ENCODE assay signal across 1 cellular context in the genomic region with DNA sequence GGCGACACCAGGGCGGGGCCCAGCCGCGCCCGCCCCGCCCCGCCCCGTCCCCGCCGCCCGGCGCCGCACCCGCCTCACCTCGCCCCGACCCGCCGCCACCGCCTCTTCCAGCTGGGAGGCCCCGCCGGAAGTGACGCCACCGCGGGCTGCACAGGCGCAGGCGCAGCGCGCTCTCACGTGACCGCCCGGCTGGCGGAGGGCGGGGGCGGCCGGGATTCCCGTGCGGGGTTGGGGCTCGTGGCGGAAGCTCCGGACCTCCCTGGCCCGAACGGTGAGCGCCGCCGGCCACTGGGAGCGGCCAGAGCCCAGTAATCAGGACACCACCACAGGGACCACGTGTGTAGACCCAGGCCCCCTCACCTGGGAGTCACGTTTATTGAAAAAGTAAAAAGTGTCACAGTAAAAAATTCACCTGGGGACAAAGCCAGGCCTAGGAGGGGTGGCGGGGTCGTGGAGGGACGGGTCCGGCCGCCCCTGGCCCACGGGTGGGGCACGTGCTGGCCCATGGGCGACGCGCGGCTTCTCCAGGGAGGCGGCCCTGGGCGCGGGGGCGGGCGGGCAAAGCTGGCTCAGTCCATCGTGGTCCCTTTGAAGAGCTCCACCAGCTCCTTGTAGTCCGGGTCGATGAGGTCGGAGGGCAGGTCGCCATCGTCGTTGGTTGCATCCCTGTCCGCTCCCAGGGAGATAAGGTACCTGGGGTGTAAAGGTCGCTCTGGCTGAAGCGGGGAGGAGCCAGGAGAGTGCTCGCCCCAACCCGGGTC.
A peak's percentile ranks its signal among the peaks of the same experiment; 100 is the strongest.
TF ChIP-seq lines count a peak whose summit lies in the region.

A gene with protein sequence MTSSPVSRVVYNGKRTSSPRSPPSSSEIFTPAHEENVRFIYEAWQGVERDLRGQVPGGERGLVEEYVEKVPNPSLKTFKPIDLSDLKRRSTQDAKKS (minus strand): TSS at position 132 of the 761 bp plus-strand sequence. CDS start 8,785 bp downstream, outside the sequence.

TF ChIP-seq in K562, 482 proteins besides CTCF, POLR2A, EP300 and RAD21 (continued from another document and continues in another):
- TF ChIP-seq, protein P1, sequence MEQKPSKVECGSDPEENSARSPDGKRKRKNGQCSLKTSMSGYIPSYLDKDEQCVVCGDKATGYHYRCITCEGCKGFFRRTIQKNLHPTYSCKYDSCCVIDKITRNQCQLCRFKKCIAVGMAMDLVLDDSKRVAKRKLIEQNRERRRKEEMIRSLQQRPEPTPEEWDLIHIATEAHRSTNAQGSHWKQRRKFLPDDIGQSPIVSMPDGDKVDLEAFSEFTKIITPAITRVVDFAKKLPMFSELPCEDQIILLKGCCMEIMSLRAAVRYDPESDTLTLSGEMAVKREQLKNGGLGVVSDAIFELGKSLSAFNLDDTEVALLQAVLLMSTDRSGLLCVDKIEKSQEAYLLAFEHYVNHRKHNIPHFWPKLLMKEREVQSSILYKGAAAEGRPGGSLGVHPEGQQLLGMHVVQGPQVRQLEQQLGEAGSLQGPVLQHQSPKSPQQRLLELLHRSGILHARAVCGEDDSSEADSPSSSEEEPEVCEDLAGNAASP (IDR thresholded peaks at IDR 0.05): no peak
- TF ChIP-seq, protein P2, sequence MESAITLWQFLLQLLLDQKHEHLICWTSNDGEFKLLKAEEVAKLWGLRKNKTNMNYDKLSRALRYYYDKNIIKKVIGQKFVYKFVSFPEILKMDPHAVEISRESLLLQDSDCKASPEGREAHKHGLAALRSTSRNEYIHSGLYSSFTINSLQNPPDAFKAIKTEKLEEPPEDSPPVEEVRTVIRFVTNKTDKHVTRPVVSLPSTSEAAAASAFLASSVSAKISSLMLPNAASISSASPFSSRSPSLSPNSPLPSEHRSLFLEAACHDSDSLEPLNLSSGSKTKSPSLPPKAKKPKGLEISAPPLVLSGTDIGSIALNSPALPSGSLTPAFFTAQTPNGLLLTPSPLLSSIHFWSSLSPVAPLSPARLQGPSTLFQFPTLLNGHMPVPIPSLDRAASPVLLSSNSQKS (CRISPR knock-in tag; IDR thresholded peaks at IDR 0.05): no peak
- TF ChIP-seq NELFE (IDR thresholded peaks at IDR 0.05; ENCODE audit: insufficient read depth, insufficient read length) (no peak), SAFB2 (IDR thresholded peaks at IDR 0.05; ENCODE audit: borderline replicate concordance, low read depth, low read length, severe bottlenecking) (no peak), ZNF12 (CRISPR knock-in tag; IDR thresholded peaks at IDR 0.05) (no peak), TCF3 (CRISPR knock-in tag; IDR thresholded peaks at IDR 0.05) (no peak), ZNF77 (CRISPR knock-in tag; IDR thresholded peaks at IDR 0.05) (no peak), ZNF274 (IDR thresholded peaks at IDR 0.05; ENCODE audit: borderline replicate concordance, low read depth, low read length) (no peak), ZNF707 (CRISPR knock-in tag; conservative IDR thresholded peaks at IDR 0.05) (no peak), RBM22 (IDR thresholded peaks at IDR 0.05; ENCODE audit: low read depth, low read length, poor library complexity, severe bottlenecking) (no peak), ZNF354B (CRISPR knock-in tag; IDR thresholded peaks at IDR 0.05) (no peak), ELF2 (CRISPR knock-in tag; IDR thresholded peaks at IDR 0.05) (no peak), FOXJ2 (tag; IDR thresholded peaks at IDR 0.05) (no peak), CEBPB (tag; IDR thresholded peaks at IDR 0.05) (no peak), HDAC6 (IDR thresholded peaks at IDR 0.05; ENCODE audit: low read depth, low read length) (no peak), ARID1B (IDR thresholded peaks at IDR 0.05) (0 out of 2 replicates have a peak, but pooled peaks have one; percentile 9), SIN3B (IDR thresholded peaks at IDR 0.05; ENCODE audit: low read depth) (0 out of 2 replicates have a peak, but pooled peaks have one; percentile 13), POLR2G (IDR thresholded peaks at IDR 0.05; ENCODE audit: low read depth, low read length) (peak; percentile 90), ZFX (CRISPR knock-in tag; IDR thresholded peaks at IDR 0.05) (peak; percentile 75), CBX8 (IDR thresholded peaks at IDR 0.05; ENCODE audit: borderline replicate concordance, extremely low read depth, low read depth, low read length, poor library complexity, severe bottlenecking) (no peak), ZKSCAN1 (IDR thresholded peaks at IDR 0.05; ENCODE audit: low read depth, low read length) (no peak), ZFP1 (CRISPR knock-in tag; IDR thresholded peaks at IDR 0.05) (no peak), SRSF1 (IDR thresholded peaks at IDR 0.05; ENCODE audit: low read depth, low read length) (no peak), TAF7 (tag; IDR thresholded peaks at IDR 0.05) (0 out of 2 replicates have a peak, but pooled peaks have one; percentile 45), EHMT2 (IDR thresholded peaks at IDR 0.05) (no peak), PTRF (tag; IDR thresholded peaks at IDR 0.05) (no peak), HCFC1 (IDR thresholded peaks at IDR 0.05; ENCODE audit: low read depth, low read length) (0 out of 2 replicates have a peak, but pooled peaks have one; percentile 40), JUND (IDR thresholded peaks at IDR 0.05; ENCODE audit: borderline replicate concordance, low read depth, low read length) (peak; percentile 68), JUND (tag; IDR thresholded peaks at IDR 0.05; ENCODE audit: borderline replicate concordance, low read depth, low read length) (no peak; the same call in 2 of the 3 replicates), HOXB6 (CRISPR knock-in tag; IDR thresholded peaks at IDR 0.05; ENCODE audit: borderline replicate concordance) (no peak), ESRRB (CRISPR knock-in tag; IDR thresholded peaks at IDR 0.05; ENCODE audit: borderline replicate concordance) (no peak), SLC30A9 (CRISPR knock-in tag; IDR thresholded peaks at IDR 0.05) (no peak), NFATC3 (IDR thresholded peaks at IDR 0.05) (no peak), NR3C1 (CRISPR knock-in tag; IDR thresholded peaks at IDR 0.05) (no peak), HDAC3 (IDR thresholded peaks at IDR 0.05; ENCODE audit: borderline replicate concordance, partially characterized antibody) (no peak), TAL1 (IDR thresholded peaks at IDR 0.05) (no peak), KLF1 (tag; IDR thresholded peaks at IDR 0.05) (peak; percentile 25; the same call in 1 of the 2 replicates), ZNF253 (CRISPR knock-in tag; conservative IDR thresholded peaks at IDR 0.05) (no peak), TEAD1 (CRISPR knock-in tag; IDR thresholded peaks at IDR 0.05) (peak in 1 of 2 experiments; percentile 83; a peak in 2 of 4 replicates), SMC3 (conservative IDR thresholded peaks at IDR 0.05; ENCODE audit: insufficient read depth, low read depth, low read length) (no peak)
- TF ChIP-seq, protein P3, sequence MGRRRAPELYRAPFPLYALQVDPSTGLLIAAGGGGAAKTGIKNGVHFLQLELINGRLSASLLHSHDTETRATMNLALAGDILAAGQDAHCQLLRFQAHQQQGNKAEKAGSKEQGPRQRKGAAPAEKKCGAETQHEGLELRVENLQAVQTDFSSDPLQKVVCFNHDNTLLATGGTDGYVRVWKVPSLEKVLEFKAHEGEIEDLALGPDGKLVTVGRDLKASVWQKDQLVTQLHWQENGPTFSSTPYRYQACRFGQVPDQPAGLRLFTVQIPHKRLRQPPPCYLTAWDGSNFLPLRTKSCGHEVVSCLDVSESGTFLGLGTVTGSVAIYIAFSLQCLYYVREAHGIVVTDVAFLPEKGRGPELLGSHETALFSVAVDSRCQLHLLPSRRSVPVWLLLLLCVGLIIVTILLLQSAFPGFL (CRISPR knock-in tag; IDR thresholded peaks at IDR 0.05): 0 out of 2 replicates have a peak, but pooled peaks have one; percentile 44
- TF ChIP-seq, protein P4, sequence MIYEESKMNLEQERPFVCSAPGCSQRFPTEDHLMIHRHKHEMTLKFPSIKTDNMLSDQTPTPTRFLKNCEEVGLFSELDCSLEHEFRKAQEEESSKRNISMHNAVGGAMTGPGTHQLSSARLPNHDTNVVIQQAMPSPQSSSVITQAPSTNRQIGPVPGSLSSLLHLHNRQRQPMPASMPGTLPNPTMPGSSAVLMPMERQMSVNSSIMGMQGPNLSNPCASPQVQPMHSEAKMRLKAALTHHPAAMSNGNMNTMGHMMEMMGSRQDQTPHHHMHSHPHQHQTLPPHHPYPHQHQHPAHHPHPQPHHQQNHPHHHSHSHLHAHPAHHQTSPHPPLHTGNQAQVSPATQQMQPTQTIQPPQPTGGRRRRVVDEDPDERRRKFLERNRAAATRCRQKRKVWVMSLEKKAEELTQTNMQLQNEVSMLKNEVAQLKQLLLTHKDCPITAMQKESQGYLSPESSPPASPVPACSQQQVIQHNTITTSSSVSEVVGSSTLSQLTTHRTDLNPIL (CRISPR knock-in tag; IDR thresholded peaks at IDR 0.05): no peak
- TF ChIP-seq, protein P5, sequence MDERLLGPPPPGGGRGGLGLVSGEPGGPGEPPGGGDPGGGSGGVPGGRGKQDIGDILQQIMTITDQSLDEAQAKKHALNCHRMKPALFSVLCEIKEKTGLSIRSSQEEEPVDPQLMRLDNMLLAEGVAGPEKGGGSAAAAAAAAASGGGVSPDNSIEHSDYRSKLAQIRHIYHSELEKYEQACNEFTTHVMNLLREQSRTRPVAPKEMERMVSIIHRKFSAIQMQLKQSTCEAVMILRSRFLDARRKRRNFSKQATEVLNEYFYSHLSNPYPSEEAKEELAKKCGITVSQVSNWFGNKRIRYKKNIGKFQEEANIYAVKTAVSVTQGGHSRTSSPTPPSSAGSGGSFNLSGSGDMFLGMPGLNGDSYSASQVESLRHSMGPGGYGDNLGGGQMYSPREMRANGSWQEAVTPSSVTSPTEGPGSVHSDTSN (CRISPR knock-in tag; IDR thresholded peaks at IDR 0.05; ENCODE audit: low read depth): no peak
- TF ChIP-seq, protein P5 (tag; conservative IDR thresholded peaks at IDR 0.05; ENCODE audit: low read depth): no peak
- TF ChIP-seq, protein P6, sequence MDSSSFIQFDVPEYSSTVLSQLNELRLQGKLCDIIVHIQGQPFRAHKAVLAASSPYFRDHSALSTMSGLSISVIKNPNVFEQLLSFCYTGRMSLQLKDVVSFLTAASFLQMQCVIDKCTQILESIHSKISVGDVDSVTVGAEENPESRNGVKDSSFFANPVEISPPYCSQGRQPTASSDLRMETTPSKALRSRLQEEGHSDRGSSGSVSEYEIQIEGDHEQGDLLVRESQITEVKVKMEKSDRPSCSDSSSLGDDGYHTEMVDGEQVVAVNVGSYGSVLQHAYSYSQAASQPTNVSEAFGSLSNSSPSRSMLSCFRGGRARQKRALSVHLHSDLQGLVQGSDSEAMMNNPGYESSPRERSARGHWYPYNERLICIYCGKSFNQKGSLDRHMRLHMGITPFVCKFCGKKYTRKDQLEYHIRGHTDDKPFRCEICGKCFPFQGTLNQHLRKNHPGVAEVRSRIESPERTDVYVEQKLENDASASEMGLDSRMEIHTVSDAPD (CRISPR knock-in tag; IDR thresholded peaks at IDR 0.05): no peak
- TF ChIP-seq, protein P7, sequence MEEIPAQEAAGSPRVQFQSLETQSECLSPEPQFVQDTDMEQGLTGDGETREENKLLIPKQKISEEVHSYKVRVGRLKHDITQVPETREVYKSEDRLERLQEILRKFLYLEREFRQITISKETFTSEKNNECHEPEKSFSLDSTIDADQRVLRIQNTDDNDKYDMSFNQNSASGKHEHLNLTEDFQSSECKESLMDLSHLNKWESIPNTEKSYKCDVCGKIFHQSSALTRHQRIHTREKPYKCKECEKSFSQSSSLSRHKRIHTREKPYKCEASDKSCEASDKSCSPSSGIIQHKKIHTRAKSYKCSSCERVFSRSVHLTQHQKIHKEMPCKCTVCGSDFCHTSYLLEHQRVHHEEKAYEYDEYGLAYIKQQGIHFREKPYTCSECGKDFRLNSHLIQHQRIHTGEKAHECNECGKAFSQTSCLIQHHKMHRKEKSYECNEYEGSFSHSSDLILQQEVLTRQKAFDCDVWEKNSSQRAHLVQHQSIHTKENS (CRISPR knock-in tag; IDR thresholded peaks at IDR 0.05): no peak
- TF ChIP-seq, protein P8, sequence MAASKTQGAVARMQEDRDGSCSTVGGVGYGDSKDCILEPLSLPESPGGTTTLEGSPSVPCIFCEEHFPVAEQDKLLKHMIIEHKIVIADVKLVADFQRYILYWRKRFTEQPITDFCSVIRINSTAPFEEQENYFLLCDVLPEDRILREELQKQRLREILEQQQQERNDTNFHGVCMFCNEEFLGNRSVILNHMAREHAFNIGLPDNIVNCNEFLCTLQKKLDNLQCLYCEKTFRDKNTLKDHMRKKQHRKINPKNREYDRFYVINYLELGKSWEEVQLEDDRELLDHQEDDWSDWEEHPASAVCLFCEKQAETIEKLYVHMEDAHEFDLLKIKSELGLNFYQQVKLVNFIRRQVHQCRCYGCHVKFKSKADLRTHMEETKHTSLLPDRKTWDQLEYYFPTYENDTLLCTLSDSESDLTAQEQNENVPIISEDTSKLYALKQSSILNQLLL (CRISPR knock-in tag; IDR thresholded peaks at IDR 0.05; ENCODE audit: borderline replicate concordance): no peak
- TF ChIP-seq, protein P9, sequence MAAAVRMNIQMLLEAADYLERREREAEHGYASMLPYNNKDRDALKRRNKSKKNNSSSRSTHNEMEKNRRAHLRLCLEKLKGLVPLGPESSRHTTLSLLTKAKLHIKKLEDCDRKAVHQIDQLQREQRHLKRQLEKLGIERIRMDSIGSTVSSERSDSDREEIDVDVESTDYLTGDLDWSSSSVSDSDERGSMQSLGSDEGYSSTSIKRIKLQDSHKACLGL (CRISPR knock-in tag; IDR thresholded peaks at IDR 0.05; ENCODE audit: borderline replicate concordance, poor library complexity, severe bottlenecking): peak; percentile 8
